24 cellular contexts compared by ENCODE assay signal in genomic region chr12:116691636-116692035, GRCh38. TPM values are rescaled to one million over a fixed set of nuclear protein-coding genes. Genes with fewer than 3 reads are reported as not detected.
A peak's percentile ranks its signal among the peaks of the same experiment; 100 is the strongest.
DNase-seq lines count a peak whose midpoint lies in the region; ATAC-seq, FAIRE-seq and TF ChIP-seq lines count a peak whose summit lies in the region.
"Had no signal": no experiment of that assay in that cellular context is flagged by ENCODE, and none has a peak within 500 bp of the region (broad histone marks: within the 10 kb centered on the region; RNA-seq: fewer than 3 reads in every experiment).

No MANE protein-coding gene starts in this region.

- H3K18ac ChIP-seq in IMR-90 (ENCODE audit: low read depth, low read length) = no peak overlapping the region

- H2AK9ac ChIP-seq in IMR-90 (replicated peaks; ENCODE audit: low read depth, low read length, poor library complexity) = no peak overlapping the region

- H3K23ac ChIP-seq in IMR-90 (ENCODE audit: low read depth, low read length) = no peak overlapping the region

- H3K4ac ChIP-seq in IMR-90 (ENCODE audit: low read depth, low read length) = no peak overlapping the region

- TF ChIP-seq RAD21 in HepG2 (CRISPR knock-in tag; IDR thresholded peaks at IDR 0.05) = no peak
- TF ChIP-seq RAD21 in IMR-90 (IDR thresholded peaks at IDR 0.05; ENCODE audit: low read length) = no peak

- no peak overlapping the region for H3K56ac ChIP-seq in IMR-90 (ENCODE audit: extremely low read depth, insufficient read depth, low read length)

- dilution Hi-C loops in IMR-90 (cut with HindIII; ENCODE audit: low sequenced_read_pairs, unreplicated experiment) = no loop called here

- H3K27ac ChIP-seq in HepG2 (ENCODE audit: extremely low read length, insufficient read depth, low read length) (no peak overlapping the region), right lobe of liver (no peak overlapping the region), IMR-90 (ENCODE audit: insufficient read depth, low read length) (no peak overlapping the region)
- H3K27ac ChIP-seq: 22Rv1, C4-2B had no signal

- H3K4me3 ChIP-seq in HepG2 (replicated peaks in 1 of 3; ENCODE audit: insufficient read depth in 1 of 3, low read depth in 2 of 3, low read length in 3 of 3) (no peak overlapping the region), right lobe of liver (no peak overlapping the region), IMR-90 (ENCODE audit: insufficient read depth, low read depth, low read length) (no peak overlapping the region)
- H3K4me3 ChIP-seq: HAP-1 had no signal

- H2BK5ac ChIP-seq in IMR-90 (ENCODE audit: low read depth, low read length, poor library complexity, severe bottlenecking) = no peak overlapping the region

- no peak for FAIRE-seq in HepG2 (lab: Jason Lieb, UNC)
- FAIRE-seq: A204.1, G401.6, GM12892, H54 had no signal

- DNase-seq in HepG2 (ENCODE audit: low spot score) (no peak), right lobe of liver (no peak), IMR-90 (no peak), SK-N-DZ (ENCODE audit: low spot score) (peak; percentile 70), NCI-H1436 (lab: John Stamatoyannopoulos, UW) (no peak), NCI-H226 (no peak), NCI-H446 (lab: John Stamatoyannopoulos, UW) (no peak)
- no peak for DNase-seq in activated CD4-positive, alpha-beta T cell treated with anti-CD3 and anti-CD28 coated beads, Interleukin-2, amount 50 U/mL, for 1 hour
- DNase-seq: ACHN; AML-193; BE2C; Caco-2; CD4-positive, CD25-positive, alpha-beta regulatory T cell; CD8-positive, alpha-beta T cell; DMS153; DND-41; GOT3 had no signal

- CTCF ChIA-PET in HepG2 (lab: Yijun Ruan, JAX; ENCODE audit: low intra/inter-chr PET ratio, low total read pairs) = no interaction called here
- CTCF ChIA-PET in IMR-90 (lab: Yijun Ruan, JAX) = no interaction called here

- TF ChIP-seq POLR2A in HepG2 (IDR thresholded peaks at IDR 0.05; ENCODE audit: insufficient read depth in 1 of 2, low read depth in 2 of 2, low read length in 2 of 2) (no peak), right lobe of liver (IDR thresholded peaks at IDR 0.05) (no peak), IMR-90 (IDR thresholded peaks at IDR 0.05; ENCODE audit: low read depth, low read length) (no peak)

- no peaks in the 10 kb centered on the region for H4K20me1 ChIP-seq in HepG2 (ENCODE audit: insufficient read depth, low read length)
- no peaks in the 10 kb centered on the region for H4K20me1 ChIP-seq in IMR-90 (ENCODE audit: insufficient read depth, low read length)

- no peak overlapping the region for H4K8ac ChIP-seq in IMR-90 (ENCODE audit: low read depth in 2 of 2, low read length in 2 of 2)

- H4K5ac ChIP-seq in IMR-90 (ENCODE audit: low read depth, low read length) = no peak overlapping the region

- TF ChIP-seq CTCF in HepG2 (CRISPR knock-in tag; IDR thresholded peaks at IDR 0.05) = no peak
- TF ChIP-seq CTCF in right lobe of liver (IDR thresholded peaks at IDR 0.05) = no peak
- no peak for TF ChIP-seq CTCF in IMR-90 (conservative IDR thresholded peaks at IDR 0.05; ENCODE audit: low read depth, low read length)

- H2AFZ ChIP-seq in HepG2 (ENCODE audit: low read length) (no peak overlapping the region), IMR-90 (replicated peaks; ENCODE audit: low read length, poor library complexity) (no peak overlapping the region)

- H3K9me3 ChIP-seq in HepG2 (ENCODE audit: low read length) = no peaks in the 10 kb centered on the region
- H3K9me3 ChIP-seq in right lobe of liver = no peaks in the 10 kb centered on the region
- H3K9me3 ChIP-seq in IMR-90 (ENCODE audit: control insufficient read depth, insufficient read depth, low read length) = no peaks in the 10 kb centered on the region; the same call in 1 of the 2 replicates
- H3K9me3 ChIP-seq: Caco-2, HAP-1 had no signal

- H2BK20ac ChIP-seq in IMR-90 (ENCODE audit: low read depth, low read length) = no peak overlapping the region

- ATAC-seq in HepG2 (no peak), right lobe of liver (no peak), IMR-90 (ENCODE audit: low read depth) (no peak)
- ATAC-seq: CD8-positive, alpha-beta T cell had no signal

- H2AK5ac ChIP-seq in IMR-90 (ENCODE audit: low read depth, low read length) = no peak overlapping the region

- in situ Hi-C loops in HepG2 (cut with HindIII; ENCODE audit: extremely low pct_ligation_motif_present, low pct_unique_long_range_greater_than_20kb) (no loop called here), IMR-90 (cut with MboI; ENCODE audit: low sequenced_read_pairs) (loop anchor here (10.0 kb wide), 1 partner anchor 697 kb away; no protein-coding TSS in a partner anchor)

- no peak overlapping the region for H3K4me2 ChIP-seq in HepG2 (ENCODE audit: low read depth, low read length)
- H3K4me2 ChIP-seq in IMR-90 (ENCODE audit: low read depth, low read length) = no peak overlapping the region

- H3K27me3 ChIP-seq in HepG2 (ENCODE audit: control insufficient read depth in 1 of 2, insufficient read depth in 2 of 2, low read length in 2 of 2) = peaks cover 3 to 29% of the 10 kb centered on the region in 2 experiments; a peak in 4 of 5 replicates
- no peaks in the 10 kb centered on the region for H3K27me3 ChIP-seq in right lobe of liver
- H3K27me3 ChIP-seq in IMR-90 (ENCODE audit: control insufficient read depth, insufficient read depth, low read length) = peaks cover 67% of the 10 kb centered on the region

- no peak overlapping the region for H4K91ac ChIP-seq in IMR-90 (ENCODE audit: insufficient read depth, low read depth, low read length)

- H2BK120ac ChIP-seq in IMR-90 (ENCODE audit: low read depth, low read length) = no peak overlapping the region

- no peaks in the 10 kb centered on the region for H3K79me2 ChIP-seq in HepG2 (ENCODE audit: insufficient read depth, low read length)

- WGBS in HepG2 (ENCODE audit: low lambda C conversion rate) = 67% methylated on average over 4 of the region's 4 CpGs
- WGBS in right lobe of liver (ENCODE audit: insufficient coverage, low coverage, low lambda C conversion rate, missing lambda C conversion rate) = 80% methylated on average over 4 of the region's 4 CpGs
- 33% methylated on average over 1 of the region's 4 CpGs; no CpG with 5 or more reads in 1 of the 2 experiments for WGBS in IMR-90 (ENCODE audit: extremely low coverage in 2 of 2, insufficient read length in 1 of 2), 2 experiments

- POLR2A ChIA-PET in HepG2 (lab: Yijun Ruan, JAX) = no interaction called here
- POLR2A ChIA-PET in IMR-90 (lab: Charles Lee; ENCODE audit: unreplicated experiment) = no interaction called here

- H3K9ac ChIP-seq in HepG2 (ENCODE audit: insufficient read depth, low read depth, low read length) = no peak overlapping the region
- H3K9ac ChIP-seq in IMR-90 (ENCODE audit: low read depth, low read length) = no peak overlapping the region

- no peak overlapping the region for H3K14ac ChIP-seq in IMR-90 (replicated peaks; ENCODE audit: low read depth, low read length)

- no peak for TF ChIP-seq EP300 in HepG2 (IDR thresholded peaks at IDR 0.05; ENCODE audit: low read depth in 2 of 2, low read length in 2 of 2)
- TF ChIP-seq EP300 in HepG2 (CRISPR knock-in tag; IDR thresholded peaks at IDR 0.05; ENCODE audit: borderline replicate concordance) = no peak

- H3K36me3 ChIP-seq in HepG2 (replicated peaks in 1 of 2; ENCODE audit: control insufficient read depth in 1 of 2, insufficient read depth in 2 of 2, low read length in 2 of 2) (no peaks in the 10 kb centered on the region), right lobe of liver (no peaks in the 10 kb centered on the region), IMR-90 (ENCODE audit: control insufficient read depth, insufficient read depth, low read length) (no peaks in the 10 kb centered on the region)
- H3K36me3 ChIP-seq: BE2C, HAP-1 had no signal

- H3K4me1 ChIP-seq in HepG2 (ENCODE audit: insufficient read depth, low read length) (peaks cover 17% of the 10 kb centered on the region), right lobe of liver (peaks cover 0 to 12% (median 0%) of the 10 kb centered on the region in 4 donors), IMR-90 (ENCODE audit: control insufficient read depth, insufficient read depth, low read length) (no peaks in the 10 kb centered on the region; the same call in 1 of the 2 replicates)
- H3K4me1 ChIP-seq: Caco-2 had no signal

- no TSS peak for BruUV-seq in HepG2 (replicated peaks; lab: Mats Ljungman, UMichigan)
- no TSS peak for BruUV-seq in IMR-90 (replicated peaks; lab: Mats Ljungman, UMichigan)

- H3K79me1 ChIP-seq in IMR-90 (ENCODE audit: low read depth in 1 of 2, low read length in 2 of 2) = no peaks in the 10 kb centered on the region

- intact Hi-C loops in HepG2 (cut with micrococcal nuclease; ENCODE audit: unreplicated experiment) = loop anchor here (10.0 kb wide), 1 partner anchor 697 kb away; no protein-coding TSS in a partner anchor
- intact Hi-C loops in right lobe of liver (cut with DNase I) = no loop called here
- intact Hi-C loops in IMR-90 (cut with micrococcal nuclease) = loop anchor here (5.0 kb wide), 1 partner anchor 414 kb away; the partner anchor contains the start of gene MED13L

- H3K9me1 ChIP-seq in IMR-90 (ENCODE audit: insufficient read depth, low read length) = peaks cover 4% of the 10 kb centered on the region; the same call in 1 of the 2 replicates

- H2BK15ac ChIP-seq in IMR-90 (ENCODE audit: low read depth, low read length) = no peak overlapping the region

RNA-seq across cellular contexts. Expression of gene SPRING1, which starts 46.2 kb away (rescaled TPM):
- total RNA-seq in HepG2 (2016; rRNA removed; fragmentation: Illumina TruSeq; extraction: Trizol) (51.8 and 65.6 TPM in 2 replicates), right lobe of liver (10 to 100 TPM in 4 of 6 experiments, 1 to 10 TPM in 2; 4.9 to 18.7 (median 12.0) TPM), IMR-90 (2012; rRNA removed) (14.0 and 16.4 TPM in 2 replicates)
- total RNA-seq in HepG2 (2016; cell fraction: cytosol; rRNA removed; fragmentation: Illumina TruSeq; extraction: Trizol; ENCODE audit: low read depth) = 73.3 and 84.9 TPM in 2 replicates
- 52.8 and 55.9 TPM in 2 replicates for total RNA-seq in HepG2 (2016; cell fraction: insoluble cytoplasmic fraction; rRNA removed; fragmentation: Illumina TruSeq; extraction: Trizol)
- total RNA-seq in HepG2 (2016; cell fraction: membrane; rRNA removed; fragmentation: Illumina TruSeq; extraction: Trizol) = 130 and 144 TPM in 2 replicates
- 23.5 and 30.9 TPM in 2 replicates for total RNA-seq in HepG2 (2016; cell fraction: nucleus; rRNA removed; fragmentation: Illumina TruSeq; extraction: Trizol)
- polyA plus RNA-seq in HepG2 (2011; rRNA removed) (16.1 and 20.0 TPM in 2 replicates), IMR-90 (2012; rRNA removed) (12.4 and 16.7 TPM in 2 replicates)
- 10.7 and 16.5 TPM in 2 replicates for polyA plus RNA-seq in HepG2 (2011; cell fraction: cytosol; rRNA removed)
- polyA plus RNA-seq in HepG2 (2011; cell fraction: nucleus; rRNA removed) = 6.8 and 7.2 TPM in 2 replicates
- 9.0 and 11.3 TPM in 2 replicates for polyA plus RNA-seq in HepG2 (2012)
- 87.5 and 98.3 TPM in 2 replicates for polyA plus RNA-seq in HepG2 (2016; cell fraction: cytosol; fragmentation: Illumina TruSeq; extraction: Trizol; ENCODE audit: low read depth)
- polyA plus RNA-seq in HepG2 (2016; cell fraction: insoluble cytoplasmic fraction; fragmentation: Illumina TruSeq; extraction: Trizol; ENCODE audit: low read depth) = 40.6 and 42.1 TPM in 2 replicates
- polyA plus RNA-seq in HepG2 (2016; cell fraction: membrane; fragmentation: Illumina TruSeq; extraction: Trizol; ENCODE audit: low read depth) = 97.7 TPM in 2 replicates
- 25.0 and 26.3 TPM in 2 replicates for polyA plus RNA-seq in HepG2 (2016; cell fraction: nucleus; fragmentation: Illumina TruSeq; extraction: Trizol; ENCODE audit: insufficient read depth, low read depth)
- 26.4 and 35.5 TPM in 2 replicates for polyA minus RNA-seq in HepG2 (2011; rRNA and poly(A)+ RNA removed; ENCODE audit: low replicate concordance)
- 16.0 TPM in 2 replicates for polyA minus RNA-seq in HepG2 (2011; cell fraction: cytosol; rRNA and poly(A)+ RNA removed)
- 8.1 and 10.8 TPM in 2 replicates for polyA minus RNA-seq in HepG2 (2011; cell fraction: nucleus; rRNA and poly(A)+ RNA removed)
- 9.0 and 9.6 TPM in 2 replicates for polyA plus RNA-seq in IMR-90 (2012; cell fraction: cytosol; rRNA removed)
- polyA plus RNA-seq in IMR-90 (2012; cell fraction: nucleus; rRNA removed; ENCODE audit: low replicate concordance) = 5.1 and 6.5 TPM in 2 replicates
- polyA plus RNA-seq in SK-N-DZ (2014; cell fraction: cytosol; rRNA removed) = 25.0 and 38.0 TPM in 2 replicates
- 12.8 and 18.9 TPM in 2 replicates for polyA plus RNA-seq in SK-N-DZ (2014; cell fraction: nucleus; rRNA removed)

RNA-seq across cellular contexts. Expression of gene RNFT2, which starts 46.5 kb away (rescaled TPM):
- total RNA-seq in HepG2 (2016; rRNA removed; fragmentation: Illumina TruSeq; extraction: Trizol) = 7.1 and 8.3 TPM in 2 replicates
- total RNA-seq in HepG2 (2016; cell fraction: cytosol; rRNA removed; fragmentation: Illumina TruSeq; extraction: Trizol; ENCODE audit: low read depth) = 4.9 and 5.0 TPM in 2 replicates
- total RNA-seq in HepG2 (2016; cell fraction: insoluble cytoplasmic fraction; rRNA removed; fragmentation: Illumina TruSeq; extraction: Trizol) = 6.1 and 7.2 TPM in 2 replicates
- 7.4 and 8.0 TPM in 2 replicates for total RNA-seq in HepG2 (2016; cell fraction: membrane; rRNA removed; fragmentation: Illumina TruSeq; extraction: Trizol)
- 7.7 and 9.7 TPM in 2 replicates for total RNA-seq in HepG2 (2016; cell fraction: nucleus; rRNA removed; fragmentation: Illumina TruSeq; extraction: Trizol)
- 3.3 and 3.4 TPM in 2 replicates for polyA plus RNA-seq in HepG2 (2011; rRNA removed)
- polyA plus RNA-seq in HepG2 (2011; cell fraction: cytosol; rRNA removed) = 2.2 and 2.3 TPM in 2 replicates
- polyA plus RNA-seq in HepG2 (2011; cell fraction: nucleus; rRNA removed) = 3.3 and 4.4 TPM in 2 replicates
- polyA plus RNA-seq in HepG2 (2012) = 1.6 and 3.2 TPM in 2 replicates
- polyA plus RNA-seq in HepG2 (2016; cell fraction: cytosol; fragmentation: Illumina TruSeq; extraction: Trizol; ENCODE audit: low read depth) = 1.2 TPM in 2 replicates
- polyA plus RNA-seq in HepG2 (2016; cell fraction: insoluble cytoplasmic fraction; fragmentation: Illumina TruSeq; extraction: Trizol; ENCODE audit: low read depth) = 2.3 and 3.9 TPM in 2 replicates
- 3.2 and 3.7 TPM in 2 replicates for polyA plus RNA-seq in HepG2 (2016; cell fraction: membrane; fragmentation: Illumina TruSeq; extraction: Trizol; ENCODE audit: low read depth)
- 10.6 and 13.3 TPM in 2 replicates for polyA plus RNA-seq in HepG2 (2016; cell fraction: nucleus; fragmentation: Illumina TruSeq; extraction: Trizol; ENCODE audit: insufficient read depth, low read depth)
- 12.6 and 43.4 TPM in 2 replicates for polyA minus RNA-seq in HepG2 (2011; rRNA and poly(A)+ RNA removed; ENCODE audit: low replicate concordance)
- 5.0 and 6.7 TPM in 2 replicates for polyA minus RNA-seq in HepG2 (2011; cell fraction: cytosol; rRNA and poly(A)+ RNA removed)
- 5.2 TPM in 2 replicates for polyA minus RNA-seq in HepG2 (2011; cell fraction: nucleus; rRNA and poly(A)+ RNA removed)
- 1 to 10 TPM in 2 of 6 experiments, under 1 TPM in 4; 0.09 to 2.1 (median 0.75) TPM for total RNA-seq in right lobe of liver
- 1.7 and 2.3 TPM in 2 replicates for total RNA-seq in IMR-90 (2012; rRNA removed)
- 1.5 and 1.6 TPM in 2 replicates for polyA plus RNA-seq in IMR-90 (2012; rRNA removed)
- polyA plus RNA-seq in IMR-90 (2012; cell fraction: cytosol; rRNA removed) = 0.75 and 0.86 TPM in 2 replicates
- polyA plus RNA-seq in IMR-90 (2012; cell fraction: nucleus; rRNA removed; ENCODE audit: low replicate concordance) = 1.3 and 1.4 TPM in 2 replicates
- 30.6 and 38.3 TPM in 2 replicates for polyA plus RNA-seq in SK-N-DZ (2014; cell fraction: cytosol; rRNA removed)
- 28.4 and 56.8 TPM in 2 replicates for polyA plus RNA-seq in SK-N-DZ (2014; cell fraction: nucleus; rRNA removed)

Comparison
In these comparisons a context has a peak if more than half of its experiments do, and no peak if none do; other contexts are left out.
1. intact Hi-C loops: an anchor here in HepG2 (10.0 kb wide) and IMR-90 (5.0 kb wide); none called in right lobe of liver.